ENCODE assay signal across 10 cellular contexts in the genomic region with DNA sequence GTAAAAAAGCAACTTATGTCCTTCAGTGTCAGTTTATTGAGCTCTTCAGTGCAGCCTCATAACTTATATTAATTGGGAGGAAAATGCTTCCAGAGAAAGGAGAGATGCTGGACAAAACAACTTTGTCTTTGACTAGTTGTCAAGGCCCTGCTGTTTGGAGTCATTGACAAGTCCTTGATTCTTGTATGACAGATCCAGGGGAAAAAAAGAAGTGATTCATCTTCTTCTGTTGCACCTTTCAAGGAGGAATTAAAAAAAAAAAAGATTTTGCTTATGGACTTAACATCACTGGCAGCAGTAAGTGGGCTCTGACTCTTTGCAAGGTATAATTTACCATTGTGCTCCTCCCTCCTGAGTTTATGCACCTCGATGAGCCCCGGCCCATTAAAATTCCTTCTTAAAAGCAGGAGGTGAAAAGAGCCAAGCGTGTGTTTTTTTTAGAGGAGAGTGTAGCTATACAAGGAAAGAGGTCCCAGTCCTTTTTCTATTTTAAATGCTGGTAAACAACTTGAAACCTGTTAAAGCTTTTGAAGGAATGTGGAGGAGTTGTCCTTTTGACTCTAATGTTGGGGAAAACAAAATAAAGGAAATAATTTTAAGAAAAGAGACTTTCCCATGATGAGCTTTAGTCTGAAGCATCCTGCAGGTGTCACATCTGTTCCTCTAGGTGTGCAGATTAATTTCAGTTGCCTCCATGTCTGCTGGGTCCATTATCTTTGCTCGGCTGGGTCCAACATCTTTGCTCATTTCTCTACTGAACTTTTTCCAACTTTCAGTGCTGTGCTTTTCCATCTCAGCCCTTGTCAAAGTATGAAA.
DNase-seq lines count a peak whose midpoint lies in the region; ATAC-seq and TF ChIP-seq lines count a peak whose summit lies in the region.
"Had no signal": no experiment of that assay in that cellular context is flagged by ENCODE, and none has a peak within 500 bp of the region (broad histone marks: within the 10 kb centered on the region; RNA-seq: fewer than 3 reads in every experiment).

No MANE protein-coding gene starts in this region.

- no peak for ATAC-seq in IMR-90 (ENCODE audit: low read depth)

- peaks cover 3 to 13% of the 10 kb centered on the region in 2 experiments; a peak in 2 of 4 replicates for H3K79me1 ChIP-seq in IMR-90 (ENCODE audit: low read depth in 1 of 2, low read length in 2 of 2)

- intact Hi-C loops in IMR-90 (cut with micrococcal nuclease): no loop called here
- intact Hi-C loops in ovary (cut with DNase I): loop anchor here in 1 of 4 donors (5.0 kb wide), 1 partner anchor 296 kb away; no protein-coding TSS in a partner anchor

- H4K5ac ChIP-seq in IMR-90 (ENCODE audit: low read depth, low read length): peak overlapping the region; percentile 54; the same call in 1 of the 2 replicates

- peak overlapping the region; percentile 53 for H3K14ac ChIP-seq in IMR-90 (replicated peaks; ENCODE audit: low read depth, low read length)

- in situ Hi-C loops in IMR-90 (cut with MboI; ENCODE audit: low sequenced_read_pairs): loop anchor here (10.0 kb wide), 1 partner anchor 324 kb away; no protein-coding TSS in a partner anchor

- peak overlapping the region; percentile 13; the same call in 1 of the 3 replicates for H2BK15ac ChIP-seq in IMR-90 (ENCODE audit: low read depth, low read length)

- TF ChIP-seq EP300 in ovary (IDR thresholded peaks at IDR 0.05): no peak

- no peaks in the 10 kb centered on the region for H3K27me3 ChIP-seq in IMR-90 (ENCODE audit: control insufficient read depth, insufficient read depth, low read length)
- no peaks in the 10 kb centered on the region for H3K27me3 ChIP-seq in ovary

- H4K8ac ChIP-seq in IMR-90 (ENCODE audit: low read depth in 2 of 2, low read length in 2 of 2): peak overlapping the region in 1 of 2 experiments; percentile 78; a peak in 3 of 4 replicates

- no peaks in the 10 kb centered on the region for H4K20me1 ChIP-seq in IMR-90 (ENCODE audit: insufficient read depth, low read length)

- TF ChIP-seq POLR2A in IMR-90 (IDR thresholded peaks at IDR 0.05; ENCODE audit: low read depth, low read length) (peak; percentile 9; the same call in 1 of the 2 replicates), ovary (IDR thresholded peaks at IDR 0.05) (no peak)

- H3K18ac ChIP-seq in IMR-90 (ENCODE audit: low read depth, low read length): peak overlapping the region; percentile 84

- no peak overlapping the region for H2AFZ ChIP-seq in IMR-90 (replicated peaks; ENCODE audit: low read length, poor library complexity)

- H3K27ac ChIP-seq in IMR-90 (ENCODE audit: insufficient read depth, low read length) (peak overlapping the region; percentile 74; the same call in 1 of the 2 replicates), cingulate gyrus (ENCODE audit: low read depth, low read length) (peak overlapping the region; percentile 69), ovary (peak overlapping the region; percentile 31 to 65)

- peaks cover 8% of the 10 kb centered on the region for H3K9me1 ChIP-seq in IMR-90 (ENCODE audit: insufficient read depth, low read length)

- H3K4me1 ChIP-seq in IMR-90 (ENCODE audit: control insufficient read depth, insufficient read depth, low read length) (peaks cover 26% of the 10 kb centered on the region), ovary (ENCODE audit: insufficient read depth) (peaks cover 28% of the 10 kb centered on the region)

- no peak overlapping the region for H3K4me2 ChIP-seq in IMR-90 (ENCODE audit: low read depth, low read length)

- H3K9me3 ChIP-seq in IMR-90 (ENCODE audit: control insufficient read depth, insufficient read depth, low read length) (no peaks in the 10 kb centered on the region), ovary (no peaks in the 10 kb centered on the region)

- POLR2A ChIA-PET in IMR-90 (lab: Charles Lee; ENCODE audit: unreplicated experiment): no interaction called here

- no TSS peak for BruUV-seq in IMR-90 (replicated peaks; lab: Mats Ljungman, UMichigan)

- no peaks in the 10 kb centered on the region for H3K36me3 ChIP-seq in IMR-90 (ENCODE audit: control insufficient read depth, insufficient read depth, low read length)
- no peaks in the 10 kb centered on the region for H3K36me3 ChIP-seq in ovary

- peak overlapping the region; percentile 37; the same call in 1 of the 2 replicates for H2AK5ac ChIP-seq in IMR-90 (ENCODE audit: low read depth, low read length)

- dilution Hi-C loops in IMR-90 (cut with HindIII; ENCODE audit: low sequenced_read_pairs, unreplicated experiment): no loop called here

- TF ChIP-seq CTCF in IMR-90 (conservative IDR thresholded peaks at IDR 0.05; ENCODE audit: low read depth, low read length) (no peak), ovary (IDR thresholded peaks at IDR 0.05) (no peak)

- WGBS in IMR-90 (ENCODE audit: extremely low coverage in 2 of 2, insufficient read length in 1 of 2), 2 experiments: no CpG with 5 or more reads among the region's 4 CpGs
- 8 to 13% (median 13%) methylated on average over 4 of the region's 4 CpGs for WGBS in ovary, 3 donors

- H3K4me3 ChIP-seq in IMR-90 (ENCODE audit: insufficient read depth, low read depth, low read length): no peak overlapping the region
- H3K4me3 ChIP-seq in ovary: no peak overlapping the region

- H2AK9ac ChIP-seq in IMR-90 (replicated peaks; ENCODE audit: low read depth, low read length, poor library complexity): no peak overlapping the region

- CTCF ChIA-PET in IMR-90 (lab: Yijun Ruan, JAX): interaction anchor here (0.6 to 0.8 kb wide), 5 partner anchors 29 to 574 kb away, joined by 3 to 5 read pairs (median 4); no protein-coding TSS in a partner anchor

- H2BK5ac ChIP-seq in IMR-90 (ENCODE audit: low read depth, low read length, poor library complexity, severe bottlenecking): peak overlapping the region; percentile 59

- no peak for TF ChIP-seq RAD21 in IMR-90 (IDR thresholded peaks at IDR 0.05; ENCODE audit: low read length)

- H3K4ac ChIP-seq in IMR-90 (ENCODE audit: low read depth, low read length): peak overlapping the region; percentile 86

- peak overlapping the region; percentile 53; the same call in 1 of the 2 replicates for H4K91ac ChIP-seq in IMR-90 (ENCODE audit: insufficient read depth, low read depth, low read length)

- H2BK20ac ChIP-seq in IMR-90 (ENCODE audit: low read depth, low read length): peak overlapping the region; percentile 84

- no peak overlapping the region for H3K9ac ChIP-seq in IMR-90 (ENCODE audit: low read depth, low read length)

- DNase-seq in DMS79 treated with DMSO at 0.1 percent for 48 hours (lab: John Stamatoyannopoulos, UW) (peak; percentile 94), IMR-90 (no peak), ovary (no peak), RKO (ENCODE audit: low spot score) (no peak), Ammon's horn (ENCODE audit: low spot score) (no peak), HuH-7 (ENCODE audit: low spot score) (no peak)
- DNase-seq in activated effector memory CD4-positive, alpha-beta T cell treated with anti-CD3 and anti-CD28 coated beads, Interleukin-2, amount 50 U/mL, for 16 hours: no peak
- DNase-seq: activated CD4-positive, alpha-beta T cell treated with anti-CD3 and anti-CD28 coated beads for 48 hours; stimulated activated CD4-positive, alpha-beta T cell treated with anti-CD3 and anti-CD28 coated beads, Interleukin-4, amount 100 ng/mL, for 24 hours had no signal

- H3K56ac ChIP-seq in IMR-90 (ENCODE audit: extremely low read depth, insufficient read depth, low read length): no peak overlapping the region

- H3K23ac ChIP-seq in IMR-90 (ENCODE audit: low read depth, low read length): peak overlapping the region; percentile 77; the same call in 1 of the 2 replicates

- peak overlapping the region; percentile 86 for H2BK120ac ChIP-seq in IMR-90 (ENCODE audit: low read depth, low read length)

TF ChIP-seq in IMR-90, 13 proteins besides CTCF, POLR2A, EP300 and RAD21:
- TF ChIP-seq CEBPB (IDR thresholded peaks at IDR 0.05; ENCODE audit: low read depth, low read length) (no peak), SMC3 (IDR thresholded peaks at IDR 0.05; ENCODE audit: low read depth, low read length) (no peak), MXI1 (IDR thresholded peaks at IDR 0.05; ENCODE audit: borderline replicate concordance, low read depth, low read length) (no peak), MAZ (IDR thresholded peaks at IDR 0.05; ENCODE audit: borderline replicate concordance, low read depth, low read length) (no peak), NFE2L2 (IDR thresholded peaks at IDR 0.05; ENCODE audit: low read depth, low read length) (no peak), BHLHE40 (IDR thresholded peaks at IDR 0.05; ENCODE audit: low read depth, low read length) (no peak), MAFK (IDR thresholded peaks at IDR 0.05; ENCODE audit: low read depth, low read length) (no peak), FOS (IDR thresholded peaks at IDR 0.05; ENCODE audit: low read depth, low read length) (no peak), RFX5 (IDR thresholded peaks at IDR 0.05; ENCODE audit: low read depth, low read length) (no peak), RCOR1 (IDR thresholded peaks at IDR 0.05; ENCODE audit: insufficient replicate concordance, low read length) (no peak), CHD1 (IDR thresholded peaks at IDR 0.05; ENCODE audit: low read depth, low read length) (no peak)
- TF ChIP-seq, protein P1, sequence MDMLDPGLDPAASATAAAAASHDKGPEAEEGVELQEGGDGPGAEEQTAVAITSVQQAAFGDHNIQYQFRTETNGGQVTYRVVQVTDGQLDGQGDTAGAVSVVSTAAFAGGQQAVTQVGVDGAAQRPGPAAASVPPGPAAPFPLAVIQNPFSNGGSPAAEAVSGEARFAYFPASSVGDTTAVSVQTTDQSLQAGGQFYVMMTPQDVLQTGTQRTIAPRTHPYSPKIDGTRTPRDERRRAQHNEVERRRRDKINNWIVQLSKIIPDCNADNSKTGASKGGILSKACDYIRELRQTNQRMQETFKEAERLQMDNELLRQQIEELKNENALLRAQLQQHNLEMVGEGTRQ (IDR thresholded peaks at IDR 0.05; ENCODE audit: low read depth, low read length): no peak
- TF ChIP-seq, protein P2, sequence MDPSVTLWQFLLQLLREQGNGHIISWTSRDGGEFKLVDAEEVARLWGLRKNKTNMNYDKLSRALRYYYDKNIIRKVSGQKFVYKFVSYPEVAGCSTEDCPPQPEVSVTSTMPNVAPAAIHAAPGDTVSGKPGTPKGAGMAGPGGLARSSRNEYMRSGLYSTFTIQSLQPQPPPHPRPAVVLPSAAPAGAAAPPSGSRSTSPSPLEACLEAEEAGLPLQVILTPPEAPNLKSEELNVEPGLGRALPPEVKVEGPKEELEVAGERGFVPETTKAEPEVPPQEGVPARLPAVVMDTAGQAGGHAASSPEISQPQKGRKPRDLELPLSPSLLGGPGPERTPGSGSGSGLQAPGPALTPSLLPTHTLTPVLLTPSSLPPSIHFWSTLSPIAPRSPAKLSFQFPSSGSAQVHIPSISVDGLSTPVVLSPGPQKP (IDR thresholded peaks at IDR 0.05; ENCODE audit: borderline replicate concordance, low read depth, low read length): no peak
